In genomic region chr22:26462051-26462450, GRCh38 we compare ENCODE assay signal across 15 cellular contexts. TPM values are rescaled to one million over a fixed set of nuclear protein-coding genes. Genes with fewer than 3 reads are reported as not detected.
A peak's percentile ranks its signal among the peaks of the same experiment; 100 is the strongest.
DNase-seq lines count a peak whose midpoint lies in the region; ATAC-seq, FAIRE-seq and TF ChIP-seq lines count a peak whose summit lies in the region.
"Had no signal": no experiment of that assay in that cellular context is flagged by ENCODE, and none has a peak within 500 bp of the region (broad histone marks: within the 10 kb centered on the region; RNA-seq: fewer than 3 reads in every experiment).

No MANE protein-coding gene starts in this region.

- H3K27me3 ChIP-seq in HepG2 (ENCODE audit: control insufficient read depth in 1 of 2, insufficient read depth in 2 of 2, low read length in 2 of 2) (no peaks in the 10 kb centered on the region), right lobe of liver (no peaks in the 10 kb centered on the region), dorsolateral prefrontal cortex (no peaks in the 10 kb centered on the region), trophoblast cell (ENCODE audit: insufficient read depth, low read length) (no peaks in the 10 kb centered on the region)

- intact Hi-C loops in HepG2 (cut with micrococcal nuclease; ENCODE audit: unreplicated experiment), result no loop called here
- intact Hi-C loops in right lobe of liver (cut with DNase I), result no loop called here
- intact Hi-C loops in dorsolateral prefrontal cortex (cut with DNase I), result loop anchor here in 1 of 2 donors (5.0 kb wide), 1 partner anchor 65 kb away; no protein-coding TSS in a partner anchor

- TF ChIP-seq CTCF in HepG2 (CRISPR knock-in tag; IDR thresholded peaks at IDR 0.05) (no peak), right lobe of liver (IDR thresholded peaks at IDR 0.05) (no peak), dorsolateral prefrontal cortex (IDR thresholded peaks at IDR 0.05 in 54 of 56, conservative IDR thresholded peaks at IDR 0.05 in 2 of 56; ENCODE audit: low read depth in 1 of 56, partially characterized antibody in 56 of 56) (no peak)

- H4K91ac ChIP-seq in trophoblast cell (ENCODE audit: low read depth, low read length), result peak overlapping the region; percentile 47

- H3K4me3 ChIP-seq in HepG2 (replicated peaks in 1 of 3; ENCODE audit: insufficient read depth in 1 of 3, low read depth in 2 of 3, low read length in 3 of 3) (no peak overlapping the region), right lobe of liver (no peak overlapping the region), dorsolateral prefrontal cortex (no peak overlapping the region), trophoblast cell (ENCODE audit: low read depth, low read length) (no peak overlapping the region)
- H3K4me3 ChIP-seq: GM12878 had no signal

- no peak for TF ChIP-seq POLR2A in HepG2 (IDR thresholded peaks at IDR 0.05; ENCODE audit: insufficient read depth in 1 of 2, low read depth in 2 of 2, low read length in 2 of 2)
- no peak for TF ChIP-seq POLR2A in right lobe of liver (IDR thresholded peaks at IDR 0.05)

- H3K9ac ChIP-seq in HepG2 (ENCODE audit: insufficient read depth, low read depth, low read length) (no peak overlapping the region), trophoblast cell (ENCODE audit: low read length) (no peak overlapping the region)

- no peak for TF ChIP-seq EP300 in HepG2 (IDR thresholded peaks at IDR 0.05; ENCODE audit: low read depth in 2 of 2, low read length in 2 of 2)
- no peak for TF ChIP-seq EP300 in HepG2 (CRISPR knock-in tag; IDR thresholded peaks at IDR 0.05; ENCODE audit: borderline replicate concordance)

- POLR2A ChIA-PET in HepG2 (lab: Yijun Ruan, JAX), result interaction anchor here (1.0 to 2.5 kb wide), 2 partner anchors 12 to 21 kb away, joined by 3 to 10 read pairs; partner anchors contain the start of genes HPS4 and SRRD

- no peak for TF ChIP-seq RAD21 in HepG2 (CRISPR knock-in tag; IDR thresholded peaks at IDR 0.05)

- in situ Hi-C loops in HepG2 (cut with HindIII; ENCODE audit: extremely low pct_ligation_motif_present, low pct_unique_long_range_greater_than_20kb), result loop anchor here (5.0 kb wide), 1 partner anchor 95 kb away; no protein-coding TSS in a partner anchor

- H3K18ac ChIP-seq in trophoblast cell (ENCODE audit: low read length), result no peak overlapping the region

- H3K4me1 ChIP-seq in HepG2 (ENCODE audit: insufficient read depth, low read length) (peaks cover 16% of the 10 kb centered on the region), right lobe of liver (peaks cover 0 to 9% (median 0%) of the 10 kb centered on the region in 4 donors), trophoblast cell (ENCODE audit: control insufficient read depth in 1 of 2, insufficient read depth in 2 of 2, low read length in 2 of 2) (peaks cover 17 to 19% of the 10 kb centered on the region in 2 experiments)

- H4K20me1 ChIP-seq in HepG2 (ENCODE audit: insufficient read depth, low read length), result peaks cover 4% of the 10 kb centered on the region

- H3K79me2 ChIP-seq in HepG2 (ENCODE audit: insufficient read depth, low read length), result no peaks in the 10 kb centered on the region
- no peaks in the 10 kb centered on the region for H3K79me2 ChIP-seq in trophoblast cell (ENCODE audit: control insufficient read depth, insufficient read depth, low read length, poor library complexity)

- ATAC-seq in HepG2 (peak; percentile 57), right lobe of liver (no peak)

- no peak overlapping the region for H2BK5ac ChIP-seq in trophoblast cell (ENCODE audit: low read depth, low read length, poor library complexity)

- no peak overlapping the region for H3K27ac ChIP-seq in HepG2 (ENCODE audit: extremely low read length, insufficient read depth, low read length)
- H3K27ac ChIP-seq in right lobe of liver, result no peak overlapping the region
- peak overlapping the region in 30 of 59 donors; percentile 7 to 90 (median 52) for H3K27ac ChIP-seq in dorsolateral prefrontal cortex
- H3K27ac ChIP-seq in trophoblast cell (ENCODE audit: low read depth, low read length), result no peak overlapping the region

- H4K8ac ChIP-seq in trophoblast cell (ENCODE audit: low read depth, low read length), result no peak overlapping the region

- no TSS peak for BruUV-seq in HepG2 (replicated peaks; lab: Mats Ljungman, UMichigan)

- WGBS in HepG2 (ENCODE audit: low lambda C conversion rate), result 80% methylated on average over 5 of the region's 5 CpGs
- 71% methylated on average over 2 of the region's 5 CpGs for WGBS in right lobe of liver (ENCODE audit: insufficient coverage, low coverage, low lambda C conversion rate, missing lambda C conversion rate)
- WGBS in trophoblast cell (ENCODE audit: extremely low coverage, insufficient coverage, insufficient read length), result no CpG with 5 or more reads among the region's 5 CpGs

- CTCF ChIA-PET in HepG2 (lab: Yijun Ruan, JAX; ENCODE audit: low intra/inter-chr PET ratio, low total read pairs), result interaction anchor here (1.7 to 2.5 kb wide), 2 partner anchors 63 to 97 kb away, joined by 8 to 16 read pairs; no protein-coding TSS in a partner anchor

- DNase-seq in HepG2 (ENCODE audit: low spot score) (no peak), right lobe of liver (no peak), dorsolateral prefrontal cortex (no peak), trophoblast cell (no peak), putamen (ENCODE audit: low spot score) (no peak), NCI-H1092 treated with DMSO at 0.1 percent for 48 hours (lab: John Stamatoyannopoulos, UW) (no peak), epidermal melanocyte (ENCODE audit: insufficient read length, low spot score) (no peak)
- DNase-seq: ACHN; Calu3; CD4-positive, alpha-beta T cell; DMS 273 treated with DMSO at 0.1 percent for 48 hours; HCEC 1CT; HFFc6 had no signal

- H3K79me1 ChIP-seq in trophoblast cell (ENCODE audit: low read length), result peaks cover 6% of the 10 kb centered on the region

- H3K23ac ChIP-seq in trophoblast cell (ENCODE audit: low read length), result no peak overlapping the region

- no peak overlapping the region for H4K12ac ChIP-seq in trophoblast cell (ENCODE audit: low read depth, low read length)

- H3K14ac ChIP-seq in trophoblast cell (ENCODE audit: low read length), result peak overlapping the region; percentile 32

- H3K9me3 ChIP-seq in HepG2 (ENCODE audit: low read length) (no peaks in the 10 kb centered on the region), right lobe of liver (no peaks in the 10 kb centered on the region), trophoblast cell (ENCODE audit: insufficient read depth, low read depth, low read length) (no peaks in the 10 kb centered on the region)

- FAIRE-seq in HepG2 (lab: Jason Lieb, UNC), result no peak
- FAIRE-seq: GM12878, GM18507 had no signal

- H2BK12ac ChIP-seq in trophoblast cell (ENCODE audit: low read length), result peak overlapping the region; percentile 42

- H3K4me2 ChIP-seq in HepG2 (ENCODE audit: low read depth, low read length) (no peak overlapping the region), trophoblast cell (ENCODE audit: low read length) (no peak overlapping the region)

- no peak overlapping the region for H2BK120ac ChIP-seq in trophoblast cell (ENCODE audit: insufficient read depth, low read length, poor library complexity)

- no peak overlapping the region for H3K4ac ChIP-seq in trophoblast cell (ENCODE audit: low read depth, low read length)

- H2AK5ac ChIP-seq in trophoblast cell (ENCODE audit: low read length), result no peak overlapping the region

- peaks cover 39 to 75% of the 10 kb centered on the region in 2 experiments for H3K36me3 ChIP-seq in HepG2 (replicated peaks in 1 of 2; ENCODE audit: control insufficient read depth in 1 of 2, insufficient read depth in 2 of 2, low read length in 2 of 2)
- H3K36me3 ChIP-seq in right lobe of liver, result peaks cover 0 to 52% (median 18%) of the 10 kb centered on the region in 4 donors
- H3K36me3 ChIP-seq in trophoblast cell (ENCODE audit: control insufficient read depth in 1 of 2, insufficient read depth in 2 of 2, low read length in 2 of 2), result peaks cover 39 to 53% of the 10 kb centered on the region in 2 experiments

- no peak overlapping the region for H2AFZ ChIP-seq in HepG2 (ENCODE audit: low read length)
- no peak overlapping the region for H2AFZ ChIP-seq in trophoblast cell (ENCODE audit: insufficient read depth, low read length, poor library complexity)

RNA-seq across cellular contexts. Expression of gene HPS4, which starts 21.5 kb away (rescaled TPM):
- 29.7 and 34.0 TPM in 2 replicates for total RNA-seq in HepG2 (2016; rRNA removed; fragmentation: Illumina TruSeq; extraction: Trizol)
- total RNA-seq in HepG2 (2016; cell fraction: cytosol; rRNA removed; fragmentation: Illumina TruSeq; extraction: Trizol; ENCODE audit: low read depth), result 6.1 and 12.7 TPM in 2 replicates
- 28.2 and 33.4 TPM in 2 replicates for total RNA-seq in HepG2 (2016; cell fraction: insoluble cytoplasmic fraction; rRNA removed; fragmentation: Illumina TruSeq; extraction: Trizol)
- 12.8 and 13.4 TPM in 2 replicates for total RNA-seq in HepG2 (2016; cell fraction: membrane; rRNA removed; fragmentation: Illumina TruSeq; extraction: Trizol)
- 47.5 and 51.3 TPM in 2 replicates for total RNA-seq in HepG2 (2016; cell fraction: nucleus; rRNA removed; fragmentation: Illumina TruSeq; extraction: Trizol)
- polyA plus RNA-seq in HepG2 (2011; rRNA removed), result 27.4 and 28.0 TPM in 2 replicates
- polyA plus RNA-seq in HepG2 (2011; cell fraction: cytosol; rRNA removed), result 14.0 and 16.9 TPM in 2 replicates
- polyA plus RNA-seq in HepG2 (2011; cell fraction: nucleus; rRNA removed), result 114 and 121 TPM in 2 replicates
- 20.2 and 21.3 TPM in 2 replicates for polyA plus RNA-seq in HepG2 (2012)
- polyA plus RNA-seq in HepG2 (2016; cell fraction: cytosol; fragmentation: Illumina TruSeq; extraction: Trizol; ENCODE audit: low read depth), result 2.0 TPM in 2 replicates
- polyA plus RNA-seq in HepG2 (2016; cell fraction: insoluble cytoplasmic fraction; fragmentation: Illumina TruSeq; extraction: Trizol; ENCODE audit: low read depth), result 14.9 and 19.8 TPM in 2 replicates
- 4.4 and 5.3 TPM in 2 replicates for polyA plus RNA-seq in HepG2 (2016; cell fraction: membrane; fragmentation: Illumina TruSeq; extraction: Trizol; ENCODE audit: low read depth)
- polyA plus RNA-seq in HepG2 (2016; cell fraction: nucleus; fragmentation: Illumina TruSeq; extraction: Trizol; ENCODE audit: insufficient read depth, low read depth), result 67.8 and 71.6 TPM in 2 replicates
- 18.5 and 40.6 TPM in 2 replicates for polyA minus RNA-seq in HepG2 (2011; rRNA and poly(A)+ RNA removed; ENCODE audit: low replicate concordance)
- 9.3 and 10.6 TPM in 2 replicates for polyA minus RNA-seq in HepG2 (2011; cell fraction: cytosol; rRNA and poly(A)+ RNA removed)
- 61.7 and 71.9 TPM in 2 replicates for polyA minus RNA-seq in HepG2 (2011; cell fraction: nucleus; rRNA and poly(A)+ RNA removed)
- total RNA-seq in right lobe of liver, result 10 to 100 TPM; 10.7 to 13.8 (median 12.6) TPM
- total RNA-seq in dorsolateral prefrontal cortex, result 10 to 100 TPM; 31.0 to 59.1 (median 45.3) TPM
- polyA plus RNA-seq in trophoblast cell (2013), result 22.6 and 24.1 TPM in 2 replicates

RNA-seq across cellular contexts. Expression of gene SRRD, which starts 21.6 kb away (rescaled TPM):
- total RNA-seq in HepG2 (2016; rRNA removed; fragmentation: Illumina TruSeq; extraction: Trizol) (36.6 and 56.5 TPM in 2 replicates), right lobe of liver (10 to 100 TPM; 11.4 to 15.2 (median 11.8) TPM), dorsolateral prefrontal cortex (10 to 100 TPM; 15.0 to 37.8 (median 23.3) TPM)
- 17.9 and 19.5 TPM in 2 replicates for total RNA-seq in HepG2 (2016; cell fraction: cytosol; rRNA removed; fragmentation: Illumina TruSeq; extraction: Trizol; ENCODE audit: low read depth)
- total RNA-seq in HepG2 (2016; cell fraction: insoluble cytoplasmic fraction; rRNA removed; fragmentation: Illumina TruSeq; extraction: Trizol), result 32.5 and 46.6 TPM in 2 replicates
- total RNA-seq in HepG2 (2016; cell fraction: membrane; rRNA removed; fragmentation: Illumina TruSeq; extraction: Trizol), result 41.5 and 47.4 TPM in 2 replicates
- total RNA-seq in HepG2 (2016; cell fraction: nucleus; rRNA removed; fragmentation: Illumina TruSeq; extraction: Trizol), result 15.6 and 20.0 TPM in 2 replicates
- polyA plus RNA-seq in HepG2 (2011; rRNA removed), result 21.8 and 22.8 TPM in 2 replicates
- polyA plus RNA-seq in HepG2 (2011; cell fraction: cytosol; rRNA removed), result 14.2 and 19.3 TPM in 2 replicates
- polyA plus RNA-seq in HepG2 (2011; cell fraction: nucleus; rRNA removed), result 6.5 and 12.7 TPM in 2 replicates
- polyA plus RNA-seq in HepG2 (2012), result 16.5 and 18.1 TPM in 2 replicates
- polyA plus RNA-seq in HepG2 (2016; cell fraction: cytosol; fragmentation: Illumina TruSeq; extraction: Trizol; ENCODE audit: low read depth), result 38.8 and 45.5 TPM in 2 replicates
- 54.6 and 54.9 TPM in 2 replicates for polyA plus RNA-seq in HepG2 (2016; cell fraction: insoluble cytoplasmic fraction; fragmentation: Illumina TruSeq; extraction: Trizol; ENCODE audit: low read depth)
- 41.2 and 47.5 TPM in 2 replicates for polyA plus RNA-seq in HepG2 (2016; cell fraction: membrane; fragmentation: Illumina TruSeq; extraction: Trizol; ENCODE audit: low read depth)
- polyA plus RNA-seq in HepG2 (2016; cell fraction: nucleus; fragmentation: Illumina TruSeq; extraction: Trizol; ENCODE audit: insufficient read depth, low read depth), result 23.9 and 26.3 TPM in 2 replicates
- 13.6 and 15.2 TPM in 2 replicates for polyA minus RNA-seq in HepG2 (2011; rRNA and poly(A)+ RNA removed; ENCODE audit: low replicate concordance)
- 8.6 and 10.8 TPM in 2 replicates for polyA minus RNA-seq in HepG2 (2011; cell fraction: cytosol; rRNA and poly(A)+ RNA removed)
- polyA minus RNA-seq in HepG2 (2011; cell fraction: nucleus; rRNA and poly(A)+ RNA removed), result 14.0 and 18.3 TPM in 2 replicates
- 15.4 and 15.8 TPM in 2 replicates for polyA plus RNA-seq in trophoblast cell (2013)

RNA-seq across cellular contexts. Expression of gene ASPHD2, which starts 33.0 kb away (rescaled TPM):
- total RNA-seq in HepG2 (2016; rRNA removed; fragmentation: Illumina TruSeq; extraction: Trizol) (0.04 TPM in 1 of 2 replicates, not detected in the other), right lobe of liver (under 1 TPM in 3 of 6 experiments, not detected in 3; 0.07 to 0.38 (median 0.12) TPM), dorsolateral prefrontal cortex (10 to 100 TPM in 111 of 120 experiments, 1 to 10 TPM in 9; 4.8 to 24.5 (median 15.5) TPM)
- not detected in 2 replicates for total RNA-seq in HepG2 (2016; cell fraction: cytosol; rRNA removed; fragmentation: Illumina TruSeq; extraction: Trizol; ENCODE audit: low read depth)
- 0.06 TPM in 1 of 2 replicates, not detected in the other for total RNA-seq in HepG2 (2016; cell fraction: insoluble cytoplasmic fraction; rRNA removed; fragmentation: Illumina TruSeq; extraction: Trizol)
- 0.06 TPM in 1 of 2 replicates, not detected in the other for total RNA-seq in HepG2 (2016; cell fraction: membrane; rRNA removed; fragmentation: Illumina TruSeq; extraction: Trizol)
- 0.09 TPM in 1 of 2 replicates, not detected in the other for total RNA-seq in HepG2 (2016; cell fraction: nucleus; rRNA removed; fragmentation: Illumina TruSeq; extraction: Trizol)
- polyA plus RNA-seq in HepG2 (2011; rRNA removed), result 0.04 TPM in 2 replicates
- polyA plus RNA-seq in HepG2 (2011; cell fraction: cytosol; rRNA removed), result 0.03 and 0.04 TPM in 2 replicates
- 0.05 TPM in 2 replicates for polyA plus RNA-seq in HepG2 (2011; cell fraction: nucleus; rRNA removed)
- polyA plus RNA-seq in HepG2 (2012), result 0.13 and 0.28 TPM in 2 replicates
- 0.03 TPM in 1 of 2 replicates, not detected in the other for polyA plus RNA-seq in HepG2 (2016; cell fraction: cytosol; fragmentation: Illumina TruSeq; extraction: Trizol; ENCODE audit: low read depth)
- polyA plus RNA-seq in HepG2 (2016; cell fraction: insoluble cytoplasmic fraction; fragmentation: Illumina TruSeq; extraction: Trizol; ENCODE audit: low read depth), result not detected in 2 replicates
- not detected in 2 replicates for polyA plus RNA-seq in HepG2 (2016; cell fraction: membrane; fragmentation: Illumina TruSeq; extraction: Trizol; ENCODE audit: low read depth)
- not detected in 2 replicates for polyA plus RNA-seq in HepG2 (2016; cell fraction: nucleus; fragmentation: Illumina TruSeq; extraction: Trizol; ENCODE audit: insufficient read depth, low read depth)
- 0.05 TPM in 1 of 2 replicates, not detected in the other for polyA minus RNA-seq in HepG2 (2011; rRNA and poly(A)+ RNA removed; ENCODE audit: low replicate concordance)
- not detected in 2 replicates for polyA minus RNA-seq in HepG2 (2011; cell fraction: cytosol; rRNA and poly(A)+ RNA removed)
- polyA minus RNA-seq in HepG2 (2011; cell fraction: nucleus; rRNA and poly(A)+ RNA removed), result not detected in 2 replicates
- 9.5 and 9.9 TPM in 2 replicates for polyA plus RNA-seq in trophoblast cell (2013)

RNA-seq across cellular contexts. Expression of gene TFIP11, which starts 50.2 kb away (rescaled TPM):
- total RNA-seq in HepG2 (2016; rRNA removed; fragmentation: Illumina TruSeq; extraction: Trizol) (20.8 and 22.8 TPM in 2 replicates), right lobe of liver (10 to 100 TPM; 17.0 to 24.1 (median 21.6) TPM), dorsolateral prefrontal cortex (10 to 100 TPM; 27.4 to 51.0 (median 35.3) TPM)
- 2.5 and 2.8 TPM in 2 replicates for total RNA-seq in HepG2 (2016; cell fraction: cytosol; rRNA removed; fragmentation: Illumina TruSeq; extraction: Trizol; ENCODE audit: low read depth)
- 20.2 and 22.6 TPM in 2 replicates for total RNA-seq in HepG2 (2016; cell fraction: insoluble cytoplasmic fraction; rRNA removed; fragmentation: Illumina TruSeq; extraction: Trizol)
- 4.9 and 5.7 TPM in 2 replicates for total RNA-seq in HepG2 (2016; cell fraction: membrane; rRNA removed; fragmentation: Illumina TruSeq; extraction: Trizol)
- total RNA-seq in HepG2 (2016; cell fraction: nucleus; rRNA removed; fragmentation: Illumina TruSeq; extraction: Trizol), result 17.0 and 24.6 TPM in 2 replicates
- polyA plus RNA-seq in HepG2 (2011; rRNA removed), result 15.4 and 18.4 TPM in 2 replicates
- polyA plus RNA-seq in HepG2 (2011; cell fraction: cytosol; rRNA removed), result 11.9 and 14.9 TPM in 2 replicates
- 19.7 and 24.6 TPM in 2 replicates for polyA plus RNA-seq in HepG2 (2011; cell fraction: nucleus; rRNA removed)
- 11.8 and 16.2 TPM in 2 replicates for polyA plus RNA-seq in HepG2 (2012)
- polyA plus RNA-seq in HepG2 (2016; cell fraction: cytosol; fragmentation: Illumina TruSeq; extraction: Trizol; ENCODE audit: low read depth), result 0.94 and 1.1 TPM in 2 replicates
- 16.1 and 16.3 TPM in 2 replicates for polyA plus RNA-seq in HepG2 (2016; cell fraction: insoluble cytoplasmic fraction; fragmentation: Illumina TruSeq; extraction: Trizol; ENCODE audit: low read depth)
- polyA plus RNA-seq in HepG2 (2016; cell fraction: membrane; fragmentation: Illumina TruSeq; extraction: Trizol; ENCODE audit: low read depth), result 1.7 and 2.2 TPM in 2 replicates
- polyA plus RNA-seq in HepG2 (2016; cell fraction: nucleus; fragmentation: Illumina TruSeq; extraction: Trizol; ENCODE audit: insufficient read depth, low read depth), result 22.2 and 27.8 TPM in 2 replicates
- polyA minus RNA-seq in HepG2 (2011; rRNA and poly(A)+ RNA removed; ENCODE audit: low replicate concordance), result 32.9 and 35.2 TPM in 2 replicates
- 11.9 and 15.1 TPM in 2 replicates for polyA minus RNA-seq in HepG2 (2011; cell fraction: cytosol; rRNA and poly(A)+ RNA removed)
- polyA minus RNA-seq in HepG2 (2011; cell fraction: nucleus; rRNA and poly(A)+ RNA removed), result 30.3 and 31.2 TPM in 2 replicates
- 27.7 and 27.8 TPM in 2 replicates for polyA plus RNA-seq in trophoblast cell (2013)

Comparison
In these comparisons a context has a peak if more than half of its experiments do, and no peak if none do; other contexts are left out.
1. H3K27ac ChIP-seq: peak in dorsolateral prefrontal cortex (30 of 59); none in HepG2 (single experiment), right lobe of liver (0 of 3) and trophoblast cell (single experiment).
2. RNA of gene ASPHD2, which starts 33.0 kb away (total RNA-seq): 4.8 to 24.5 TPM in dorsolateral prefrontal cortex; 0.07 to 0.38 TPM in right lobe of liver and 0.04 to 0.09 TPM in HepG2; every median in the first group is over 4 times any median in the second.